Comparison of ENCODE assay signal across 31 cellular contexts in the genomic region with DNA sequence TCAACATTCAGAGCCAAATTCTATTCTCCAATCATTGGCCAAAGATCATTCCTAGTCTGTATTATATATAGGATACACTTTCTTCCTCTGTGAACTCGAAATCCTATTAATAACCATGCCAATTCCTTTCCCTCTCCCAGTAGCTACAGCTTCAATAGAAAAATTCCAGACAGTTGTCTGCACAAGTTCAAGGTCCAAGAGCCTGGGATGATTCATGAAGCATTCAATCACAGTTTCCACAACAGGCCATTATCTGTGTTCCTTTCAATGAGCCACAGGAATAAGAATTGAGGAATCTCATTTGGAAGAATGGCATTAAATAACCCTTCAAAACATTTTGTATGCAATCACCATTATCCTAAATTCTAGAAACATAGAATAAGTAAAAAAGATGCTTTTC.
"Had no signal": no experiment of that assay in that cellular context is flagged by ENCODE, and none has a peak within 500 bp of the region (broad histone marks: within the 10 kb centered on the region; RNA-seq: fewer than 3 reads in every experiment).

No MANE protein-coding gene starts in this region.

- H3K27ac Mint-ChIP-seq: activated B cell treated with CpG ODN at 0.5 μM for 24 hours; activated CD4-positive, alpha-beta memory T cell treated with anti-CD3 and anti-CD28 coated beads for 36 hours; activated naive CD4-positive, alpha-beta T cell treated with anti-CD3 and anti-CD28 coated beads, Interleukin-2, amount 10 ng/mL, durations not matched to agents 7 days and 5 days; activated naive CD8-positive, alpha-beta T cell; activated naive CD8-positive, alpha-beta T cell treated with anti-CD3 and anti-CD28 coated beads, Interleukin-2, amount 50 U/mL, for 24 hours had no signal

- H3K9me3 Mint-ChIP-seq: activated B cell treated with CpG ODN at 0.5 μM for 24 hours; activated CD4-positive, alpha-beta memory T cell treated with anti-CD3 and anti-CD28 coated beads for 36 hours; activated naive CD4-positive, alpha-beta T cell treated with anti-CD3 and anti-CD28 coated beads, Interleukin-2, amount 10 ng/mL, durations not matched to agents 7 days and 5 days; activated naive CD8-positive, alpha-beta T cell treated with anti-CD3 and anti-CD28 coated beads, Interleukin-2, amount 50 U/mL, for 24 hours had no signal

- H3K36me3 Mint-ChIP-seq: activated CD4-positive, alpha-beta memory T cell treated with anti-CD3 and anti-CD28 coated beads for 36 hours; activated naive CD4-positive, alpha-beta T cell treated with anti-CD3 and anti-CD28 coated beads, Interleukin-2, amount 10 ng/mL, durations not matched to agents 7 days and 5 days; activated naive CD8-positive, alpha-beta T cell had no signal

- H3K4me1 ChIP-seq: SJCRH30 had no signal

- H3K27me3 ChIP-seq: brain microvascular endothelial cell, cardiac muscle cell, SJCRH30 had no signal

- H3K4me3 Mint-ChIP-seq: activated B cell treated with CpG ODN at 0.5 μM for 24 hours; activated CD4-positive, alpha-beta memory T cell treated with anti-CD3 and anti-CD28 coated beads for 36 hours; activated naive CD4-positive, alpha-beta T cell treated with anti-CD3 and anti-CD28 coated beads, Interleukin-2, amount 10 ng/mL, durations not matched to agents 7 days and 5 days; activated naive CD8-positive, alpha-beta T cell; activated naive CD8-positive, alpha-beta T cell treated with anti-CD3 and anti-CD28 coated beads, Interleukin-2, amount 50 U/mL, for 24 hours had no signal

- H3K27ac ChIP-seq: brain microvascular endothelial cell, cardiac muscle cell, SJCRH30, SK-N-MC, VCaP had no signal

- H3K4me3 ChIP-seq: cardiac muscle cell, K562, SJCRH30, SK-N-MC had no signal

- ATAC-seq: activated naive CD8-positive, alpha-beta T cell treated with anti-CD3 and anti-CD28 coated beads, Interleukin-2, amount 50 U/mL, for 24 hours; K562; Panc1 had no signal

- FAIRE-seq: K562 had no signal

- DNase-seq: activated B cell treated with CpG ODN at 0.5 μM for 24 hours; activated CD4-positive, alpha-beta memory T cell treated with anti-CD3 and anti-CD28 coated beads for 36 hours; activated CD4-positive, alpha-beta T cell treated with anti-CD3 and anti-CD28 coated beads for 4 hours; activated CD4-positive, alpha-beta T cell treated with anti-CD3 and anti-CD28 coated beads, Interleukin-2, amount 50 U/mL, for 1 hour; activated CD4-positive, CD25-positive, alpha-beta regulatory T cell treated with anti-CD3 and anti-CD28 coated beads, Interleukin-2, amount 50 U/mL, for 72 hours; activated CD8-positive, alpha-beta memory T cell treated with anti-CD3 and anti-CD28 coated beads, Interleukin-2, amount 50 U/mL, for 48 hours; activated effector memory CD4-positive, alpha-beta T cell treated with Interleukin-2 at 50 U/mL for 16 hours; activated naive CD4-positive, alpha-beta T cell treated with anti-CD3 and anti-CD28 coated beads, Interleukin-2, amount 10 ng/mL, durations not matched to agents 7 days and 5 days; activated naive CD8-positive, alpha-beta T cell treated with anti-CD3 and anti-CD28 coated beads, Interleukin-2, amount 50 U/mL, for 24 hours; activated T-cell treated with anti-CD3 and anti-CD28 coated beads, Interleukin-2, amount 50 U/mL, for 48 hours; anterior cingulate cortex; brain microvascular endothelial cell; IMR-90; NCI-H1105; NCI-H1417 treated with DMSO at 0.1 percent for 48 hours; NCI-H187 treated with DMSO at 0.1 percent for 48 hours; NCI-H2081; NCI-H226; NCI-H446 treated with DMSO at 0.1 percent for 48 hours; NCI-H524 treated with DMSO at 0.1 percent for 48 hours; SHP77; SJCRH30; T-helper 1 cell; T-helper 2 cell; T-helper 9 cell had no signal

- H3K27me3 Mint-ChIP-seq: activated B cell treated with CpG ODN at 0.5 μM for 24 hours; activated CD4-positive, alpha-beta memory T cell treated with anti-CD3 and anti-CD28 coated beads for 36 hours; activated naive CD4-positive, alpha-beta T cell treated with anti-CD3 and anti-CD28 coated beads, Interleukin-2, amount 10 ng/mL, durations not matched to agents 7 days and 5 days; activated naive CD8-positive, alpha-beta T cell treated with anti-CD3 and anti-CD28 coated beads, Interleukin-2, amount 50 U/mL, for 24 hours had no signal

- H3K4me1 Mint-ChIP-seq: activated B cell treated with CpG ODN at 0.5 μM for 24 hours; activated naive CD4-positive, alpha-beta T cell treated with anti-CD3 and anti-CD28 coated beads, Interleukin-2, amount 10 ng/mL, durations not matched to agents 7 days and 5 days; activated naive CD8-positive, alpha-beta T cell treated with anti-CD3 and anti-CD28 coated beads, Interleukin-2, amount 50 U/mL, for 24 hours had no signal

- H3K36me3 ChIP-seq: brain microvascular endothelial cell, cardiac muscle cell, SJCRH30 had no signal

- H3K9me3 ChIP-seq: SJCRH30 had no signal
